In genomic region chr18:45920367-45920766, GRCh38 we compare ENCODE assay signal across 8 cellular contexts. TPM values are rescaled to one million over a fixed set of nuclear protein-coding genes. Genes with fewer than 3 reads are reported as not detected.
DNase-seq lines count a peak whose midpoint lies in the region; ATAC-seq and TF ChIP-seq lines count a peak whose summit lies in the region.

No MANE protein-coding gene starts in this region.

- DNase-seq in HS-5 (ENCODE audit: low read depth) (peak; percentile 20), heart left ventricle (peak; percentile 78 to 92 (median 88)), substantia nigra (lab: John Stamatoyannopoulos, UW) (peak in 36 of 49 donors; percentile 0 to 85 (median 30)), 8988T (no peak), RKO (ENCODE audit: low spot score) (no peak)

- H3K27ac ChIP-seq in heart left ventricle (no peak overlapping the region), substantia nigra (ENCODE audit: low read depth, low read length, poor library complexity, severe bottlenecking) (no peak overlapping the region)

- WGBS in heart left ventricle, 4 donors = 19 to 29% (median 22%) methylated on average over 4 of the region's 4 CpGs

- peaks cover 0 to 17% (median 10%) of the 10 kb centered on the region in 12 donors for H3K4me1 ChIP-seq in heart left ventricle

- H3K36me3 ChIP-seq in heart left ventricle = peaks cover 3 to 96% (median 81%) of the 10 kb centered on the region in 9 donors

- no peak overlapping the region for H3K4me3 ChIP-seq in heart left ventricle

- H3K27me3 ChIP-seq in heart left ventricle = no peaks in the 10 kb centered on the region

- intact Hi-C loops in heart left ventricle (cut with DNase I) = loop anchor here in 2 of 10 donors (10.0 kb wide), 1 partner anchor 154 kb away; the partner anchor contains the start of gene PSTPIP2 (in 2 of the 2)

- H3K9me3 ChIP-seq in heart left ventricle = no peaks in the 10 kb centered on the region

- ATAC-seq in SK-N-SH treated with all-trans-retinoic acid at 6 μM for 48 hours (peak; percentile 84), heart left ventricle (peak; percentile 91 to 95 (median 92)), GM18519 (IDR thresholded peaks at IDR 0.05; ENCODE audit: low FRiP score, unreplicated experiment) (no peak), HG03457 (IDR thresholded peaks at IDR 0.05; ENCODE audit: unreplicated experiment) (no peak)

- TF ChIP-seq POLR2A in heart left ventricle (IDR thresholded peaks at IDR 0.05) = no peak

- TF ChIP-seq CTCF in heart left ventricle (IDR thresholded peaks at IDR 0.05) = no peak

TF ChIP-seq in SK-N-SH treated with all-trans-retinoic acid at 6 μM for 48 hours, 23 proteins besides CTCF, POLR2A, EP300 and RAD21:
- TF ChIP-seq PPARA (CRISPR knock-in tag; IDR thresholded peaks at IDR 0.05; ENCODE audit: borderline replicate concordance) (no peak), GLIS3 (CRISPR knock-in tag; IDR thresholded peaks at IDR 0.05) (no peak), ZC3H10 (CRISPR knock-in tag; IDR thresholded peaks at IDR 0.05) (no peak), ZNF565 (CRISPR knock-in tag; conservative IDR thresholded peaks at IDR 0.05; ENCODE audit: low read depth) (no peak), ISL1 (CRISPR knock-in tag; IDR thresholded peaks at IDR 0.05) (no peak), ZFP3 (CRISPR knock-in tag; IDR thresholded peaks at IDR 0.05) (no peak), POU6F1 (CRISPR knock-in tag; IDR thresholded peaks at IDR 0.05; ENCODE audit: borderline replicate concordance, low read depth) (no peak), OSR1 (CRISPR knock-in tag; IDR thresholded peaks at IDR 0.05) (no peak), CREB5 (CRISPR knock-in tag; IDR thresholded peaks at IDR 0.05; ENCODE audit: low read depth) (no peak), TSHZ2 (CRISPR knock-in tag; IDR thresholded peaks at IDR 0.05) (no peak), CSDC2 (CRISPR knock-in tag; IDR thresholded peaks at IDR 0.05) (no peak), ZNF8 (CRISPR knock-in tag; IDR thresholded peaks at IDR 0.05) (no peak), CSRNP3 (CRISPR knock-in tag; IDR thresholded peaks at IDR 0.05) (no peak), ESRRG (CRISPR knock-in tag; IDR thresholded peaks at IDR 0.05) (no peak)
TF ChIP-seq in SK-N-SH treated with all-trans-retinoic acid at 6 μM for 48 hours: peak in this region for 0.

RNA-seq across cellular contexts. Expression of gene EPG5, which starts 46.8 kb away (rescaled TPM):
- 10 to 100 TPM; 14.4 to 37.8 (median 23.8) TPM for total RNA-seq in heart left ventricle
- 10 to 100 TPM in 1 of 2 donors, 1 to 10 TPM in 1; 7.9 to 10.3 TPM for polyA plus RNA-seq in heart left ventricle

Comparison
In these comparisons a context has a peak if more than half of its experiments do, and no peak if none do; other contexts are left out.
1. DNase-seq: peak in HS-5 (single experiment), heart left ventricle (5 of 5) and substantia nigra (36 of 49); none in 8988T (single experiment) and RKO (single experiment).
2. ATAC-seq: peak in SK-N-SH treated with all-trans-retinoic acid at 6 μM for 48 hours (single experiment) and heart left ventricle (4 of 4); none in GM18519 (single experiment) and HG03457 (single experiment).